22 cellular contexts compared by ENCODE assay signal in genomic region chr10:34206078-34206477, GRCh38.
DNase-seq lines count a peak whose midpoint lies in the region; ATAC-seq and TF ChIP-seq lines count a peak whose summit lies in the region.
"Had no signal": no experiment of that assay in that cellular context is flagged by ENCODE, and none has a peak within 500 bp of the region (broad histone marks: within the 10 kb centered on the region; RNA-seq: fewer than 3 reads in every experiment).

No MANE protein-coding gene starts in this region.

- no peaks in the 10 kb centered on the region for H3K79me1 ChIP-seq in H9 (ENCODE audit: insufficient read depth, low read depth, low read length, poor library complexity, severe bottlenecking)

- intact Hi-C loops in activated CD8-positive, alpha-beta T cell treated with anti-CD3 and anti-CD28 coated beads for 36 hours (cut with micrococcal nuclease) = no loop called here
- intact Hi-C loops in left cardiac atrium (cut with DNase I) = no loop called here

- H3K4me3 Mint-ChIP-seq in activated CD8-positive, alpha-beta T cell treated with anti-CD3 and anti-CD28 coated beads, Interleukin-2, amount 10 ng/mL, durations not matched to agents 7 days and 5 days = no peak overlapping the region
- no peak overlapping the region for H3K4me3 Mint-ChIP-seq in activated CD8-positive, alpha-beta T cell treated with anti-CD3 and anti-CD28 coated beads for 36 hours
- H3K4me3 Mint-ChIP-seq in H9 (no peak overlapping the region), progenitor cell of endocrine pancreas (ENCODE audit: low read depth) (no peak overlapping the region)
- H3K4me3 Mint-ChIP-seq: activated naive CD8-positive, alpha-beta T cell treated with anti-CD3 and anti-CD28 coated beads, Interleukin-2, amount 10 ng/mL, durations not matched to agents 7 days and 5 days; brain; stimulated activated effector memory CD8-positive, alpha-beta T cell treated with anti-CD3 and anti-CD28 coated beads, Interleukin-12 subunit alpha, Interleukin-12 subunit beta, amount 100 ng/mL, for 72 hours had no signal

- H2AFZ ChIP-seq in H9 (ENCODE audit: low read length) = no peak overlapping the region
- H2AFZ ChIP-seq: hepatocyte had no signal

- H4K5ac ChIP-seq in H9 (ENCODE audit: insufficient read length, low read depth, low read length) = no peak overlapping the region

- no peak overlapping the region for H3K27ac Mint-ChIP-seq in activated CD8-positive, alpha-beta T cell treated with anti-CD3 and anti-CD28 coated beads, Interleukin-2, amount 10 ng/mL, durations not matched to agents 7 days and 5 days
- no peak overlapping the region for H3K27ac Mint-ChIP-seq in activated CD8-positive, alpha-beta T cell treated with anti-CD3 and anti-CD28 coated beads for 36 hours
- H3K27ac Mint-ChIP-seq in H9 (peak overlapping the region in 2 of 3 experiments; percentile 23 to 74; a peak in 3 of 7 replicates), progenitor cell of endocrine pancreas (peak overlapping the region; percentile 51)
- H3K27ac Mint-ChIP-seq: activated naive CD8-positive, alpha-beta T cell treated with anti-CD3 and anti-CD28 coated beads, Interleukin-2, amount 10 ng/mL, durations not matched to agents 7 days and 5 days; brain; stimulated activated effector memory CD8-positive, alpha-beta T cell treated with anti-CD3 and anti-CD28 coated beads, Interleukin-12 subunit alpha, Interleukin-12 subunit beta, amount 100 ng/mL, for 72 hours had no signal

- no peak overlapping the region for H3K4me3 ChIP-seq in SJCRH30
- H3K4me3 ChIP-seq: hepatocyte, SJSA1 had no signal

- WGBS in H9 (ENCODE audit: extremely low coverage, insufficient read length, low lambda C conversion rate) = no CpG with 5 or more reads among the region's 4 CpGs

- H4K91ac ChIP-seq in H9 (ENCODE audit: insufficient read length, low read depth, low read length) = no peak overlapping the region

- no peak overlapping the region for H3K14ac ChIP-seq in H9 (ENCODE audit: insufficient read depth, low read length)

- no peak overlapping the region for H4K8ac ChIP-seq in H9 (replicated peaks; ENCODE audit: insufficient read length, low read depth, low read length)

- H3K56ac ChIP-seq in H9 (ENCODE audit: insufficient read length, low read depth, low read length) = no peak overlapping the region

- no peak overlapping the region for H3K27ac ChIP-seq in H9 (ENCODE audit: insufficient read length, low read depth, low read length)
- no peak overlapping the region for H3K27ac ChIP-seq in SJCRH30
- H3K27ac ChIP-seq: C4-2B, neutrophil, SJSA1 had no signal

- POLR2A ChIA-PET in activated CD8-positive, alpha-beta T cell treated with anti-CD3 and anti-CD28 coated beads, Interleukin-2, amount 10 ng/mL, durations not matched to agents 7 days and 5 days (lab: Charles Lee) = no interaction called here
- POLR2A ChIA-PET in activated CD8-positive, alpha-beta T cell treated with anti-CD3 and anti-CD28 coated beads for 36 hours (lab: Charles Lee) = no interaction called here

- H3K27me3 ChIP-seq in H9 (ENCODE audit: insufficient read depth, low read length) (no peaks in the 10 kb centered on the region), SJCRH30 (no peaks in the 10 kb centered on the region)
- H3K27me3 ChIP-seq: hepatocyte, neutrophil, SJSA1 had no signal

- peak; percentile 39 for ATAC-seq in activated CD8-positive, alpha-beta T cell treated with anti-CD3 and anti-CD28 coated beads, Interleukin-2, amount 10 ng/mL, durations not matched to agents 7 days and 5 days
- no peak for ATAC-seq in activated CD8-positive, alpha-beta T cell treated with anti-CD3 and anti-CD28 coated beads for 36 hours
- no peak for ATAC-seq in left cardiac atrium
- ATAC-seq: activated CD4-positive, CD25-positive, alpha-beta regulatory T cell treated with anti-CD3 and anti-CD28 coated beads, Interleukin-2, amount 50 U/mL, for 24 hours; stimulated activated effector memory CD8-positive, alpha-beta T cell treated with anti-CD3 and anti-CD28 coated beads, Interleukin-12 subunit alpha, Interleukin-12 subunit beta, amount 100 ng/mL, for 72 hours had no signal

- H3K27me3 Mint-ChIP-seq in activated CD8-positive, alpha-beta T cell treated with anti-CD3 and anti-CD28 coated beads, Interleukin-2, amount 10 ng/mL, durations not matched to agents 7 days and 5 days (ENCODE audit: low read depth) = peaks cover 2% of the 10 kb centered on the region
- H3K27me3 Mint-ChIP-seq in activated CD8-positive, alpha-beta T cell treated with anti-CD3 and anti-CD28 coated beads for 36 hours = no peaks in the 10 kb centered on the region
- H3K27me3 Mint-ChIP-seq in H9 (ENCODE audit: low read depth) (no peaks in the 10 kb centered on the region), progenitor cell of endocrine pancreas (no peaks in the 10 kb centered on the region)

- no peak overlapping the region for H3K18ac ChIP-seq in H9 (ENCODE audit: insufficient read length, low read depth, low read length)

- H3T11ph ChIP-seq in H9 (ENCODE audit: low read length) = no peak overlapping the region

- no peak overlapping the region for H2BK5ac ChIP-seq in H9 (ENCODE audit: insufficient read length, low read length)

- H3K36me3 ChIP-seq in SJCRH30 = no peaks in the 10 kb centered on the region
- H3K36me3 ChIP-seq: neutrophil had no signal

- no peak overlapping the region for H2BK15ac ChIP-seq in H9 (ENCODE audit: low read depth, low read length)

- H3K23me2 ChIP-seq in H9 (ENCODE audit: insufficient read length, low read depth, low read length, poor library complexity, severe bottlenecking) = no peaks in the 10 kb centered on the region

- no peak overlapping the region for H3K9ac ChIP-seq in H9 (ENCODE audit: extremely low read depth, insufficient read length, low read length)

- no peak overlapping the region for H3K4me2 ChIP-seq in H9 (ENCODE audit: insufficient read depth, insufficient read length, low read length)

- H3K36me3 Mint-ChIP-seq in activated CD8-positive, alpha-beta T cell treated with anti-CD3 and anti-CD28 coated beads, Interleukin-2, amount 10 ng/mL, durations not matched to agents 7 days and 5 days (ENCODE audit: low read depth) = no peaks in the 10 kb centered on the region
- H3K36me3 Mint-ChIP-seq in activated CD8-positive, alpha-beta T cell treated with anti-CD3 and anti-CD28 coated beads for 36 hours (ENCODE audit: low read depth) = no peaks in the 10 kb centered on the region
- H3K36me3 Mint-ChIP-seq in H9 (ENCODE audit: insufficient read depth in 1 of 3, low read depth in 3 of 3) (peaks cover 1 to 11% (median 5%) of the 10 kb centered on the region in 3 experiments; a peak in 4 of 7 replicates), progenitor cell of endocrine pancreas (ENCODE audit: insufficient read depth) (no peaks in the 10 kb centered on the region)
- H3K36me3 Mint-ChIP-seq: activated naive CD8-positive, alpha-beta T cell treated with anti-CD3 and anti-CD28 coated beads, Interleukin-2, amount 10 ng/mL, durations not matched to agents 7 days and 5 days; stimulated activated effector memory CD8-positive, alpha-beta T cell treated with anti-CD3 and anti-CD28 coated beads, Interleukin-12 subunit alpha, Interleukin-12 subunit beta, amount 100 ng/mL, for 72 hours had no signal

- CTCF ChIA-PET in activated CD8-positive, alpha-beta T cell treated with anti-CD3 and anti-CD28 coated beads, Interleukin-2, amount 10 ng/mL, durations not matched to agents 7 days and 5 days (lab: Charles Lee) = no interaction called here
- CTCF ChIA-PET in activated CD8-positive, alpha-beta T cell treated with anti-CD3 and anti-CD28 coated beads for 36 hours (lab: Charles Lee) = no interaction called here

- H3K4me1 Mint-ChIP-seq in activated CD8-positive, alpha-beta T cell treated with anti-CD3 and anti-CD28 coated beads, Interleukin-2, amount 10 ng/mL, durations not matched to agents 7 days and 5 days (ENCODE audit: low read depth) = peaks cover 9% of the 10 kb centered on the region
- H3K4me1 Mint-ChIP-seq in activated CD8-positive, alpha-beta T cell treated with anti-CD3 and anti-CD28 coated beads for 36 hours (ENCODE audit: low read depth) = peaks cover 7% of the 10 kb centered on the region
- peaks cover 20 to 27% of the 10 kb centered on the region in 2 experiments for H3K4me1 Mint-ChIP-seq in H9
- H3K4me1 Mint-ChIP-seq in progenitor cell of endocrine pancreas (ENCODE audit: low read depth) = peaks cover 52% of the 10 kb centered on the region
- H3K4me1 Mint-ChIP-seq: stimulated activated effector memory CD8-positive, alpha-beta T cell treated with anti-CD3 and anti-CD28 coated beads, Interleukin-12 subunit alpha, Interleukin-12 subunit beta, amount 100 ng/mL, for 72 hours had no signal

- H4K20me1 ChIP-seq in H9 (ENCODE audit: control insufficient read depth, insufficient read depth, insufficient read length) = no peaks in the 10 kb centered on the region

- no peak overlapping the region for H2AK5ac ChIP-seq in H9 (ENCODE audit: insufficient read length, low read length)

- no peak overlapping the region for H2BK20ac ChIP-seq in H9 (ENCODE audit: low read depth, low read length, poor library complexity, severe bottlenecking)

- no peak overlapping the region for H2BK120ac ChIP-seq in H9 (ENCODE audit: low read depth, low read length, poor library complexity, severe bottlenecking)

- H2BK12ac ChIP-seq in H9 (ENCODE audit: insufficient read length, low read depth, low read length) = no peak overlapping the region

- no peaks in the 10 kb centered on the region for H3K79me2 ChIP-seq in H9 (ENCODE audit: insufficient read depth, low read length)
- H3K79me2 ChIP-seq: hepatocyte had no signal

- no peak for TF ChIP-seq CTCF in activated CD8-positive, alpha-beta T cell treated with anti-CD3 and anti-CD28 coated beads for 36 hours (IDR thresholded peaks at IDR 0.05)
- peak; percentile 25; the same call in 2 of the 3 replicates for TF ChIP-seq CTCF in H9 (conservative IDR thresholded peaks at IDR 0.05)
- no peak for TF ChIP-seq CTCF in progenitor cell of endocrine pancreas (IDR thresholded peaks at IDR 0.05; ENCODE audit: unreplicated experiment)

- H3K4me1 ChIP-seq in H9 (ENCODE audit: insufficient read depth, low read length) = no peaks in the 10 kb centered on the region
- H3K4me1 ChIP-seq in SJCRH30 = peaks cover 12% of the 10 kb centered on the region

- H3K9me3 Mint-ChIP-seq in activated CD8-positive, alpha-beta T cell treated with anti-CD3 and anti-CD28 coated beads, Interleukin-2, amount 10 ng/mL, durations not matched to agents 7 days and 5 days (ENCODE audit: insufficient read depth) = no peaks in the 10 kb centered on the region
- H3K9me3 Mint-ChIP-seq in activated CD8-positive, alpha-beta T cell treated with anti-CD3 and anti-CD28 coated beads for 36 hours = no peaks in the 10 kb centered on the region
- H3K9me3 Mint-ChIP-seq in H9 = peaks cover 4% of the 10 kb centered on the region in 2 experiments; a peak in 3 of 5 replicates
- H3K9me3 Mint-ChIP-seq in progenitor cell of endocrine pancreas (ENCODE audit: low read depth) = no peaks in the 10 kb centered on the region
- H3K9me3 Mint-ChIP-seq: activated naive CD8-positive, alpha-beta T cell treated with anti-CD3 and anti-CD28 coated beads, Interleukin-2, amount 10 ng/mL, durations not matched to agents 7 days and 5 days had no signal

- no peak overlapping the region for H3K23ac ChIP-seq in H9 (ENCODE audit: insufficient read length, low read depth, low read length)

- no peak overlapping the region for H3K4ac ChIP-seq in H9 (ENCODE audit: low read depth, low read length)

- H3K9me3 ChIP-seq in H9 (ENCODE audit: control insufficient read depth, low read depth, low read length) = no peaks in the 10 kb centered on the region
- H3K9me3 ChIP-seq in SJCRH30 (replicated peaks) = no peaks in the 10 kb centered on the region
- H3K9me3 ChIP-seq: neutrophil, SJSA1 had no signal

- DNase-seq in activated CD8-positive, alpha-beta T cell treated with anti-CD3 and anti-CD28 coated beads, Interleukin-2, amount 10 ng/mL, durations not matched to agents 7 days and 5 days = no peak
- no peak for DNase-seq in activated CD8-positive, alpha-beta T cell treated with anti-CD3 and anti-CD28 coated beads for 36 hours
- DNase-seq in H9 = no peak
- DNase-seq in NCI-H69 (lab: John Stamatoyannopoulos, UW) = peak; percentile 15
- no peak for DNase-seq in progenitor cell of endocrine pancreas (ENCODE audit: low spot score, unreplicated experiment)
- DNase-seq in left cardiac atrium = no peak
- DNase-seq in SJCRH30 = no peak
- no peak for DNase-seq in NCI-H526 treated with DMSO at 0.1 percent for 48 hours (lab: John Stamatoyannopoulos, UW)
- DNase-seq: activated naive CD8-positive, alpha-beta T cell treated with anti-CD3 and anti-CD28 coated beads, Interleukin-2, amount 10 ng/mL, durations not matched to agents 7 days and 5 days; cortex of kidney; foreskin fibroblast; kidney; NCI-H1048; NCI-H2107; stimulated activated CD4-positive, alpha-beta T cell treated with anti-CD3 and anti-CD28 coated beads, Interleukin-15, amount 100 ng/mL, for 24 hours had no signal

Comparison
In these comparisons a context has a peak if more than half of its experiments do, and no peak if none do; other contexts are left out.
1. H3K27ac Mint-ChIP-seq: peak in H9 (2 of 3) and progenitor cell of endocrine pancreas (single experiment); none in activated CD8-positive, alpha-beta T cell treated with anti-CD3 and anti-CD28 coated beads, Interleukin-2, amount 10 ng/mL, durations not matched to agents 7 days and 5 days (single experiment) and activated CD8-positive, alpha-beta T cell treated with anti-CD3 and anti-CD28 coated beads for 36 hours (single experiment).